ENCODE assay signal across 10 cellular contexts in the genomic region with DNA sequence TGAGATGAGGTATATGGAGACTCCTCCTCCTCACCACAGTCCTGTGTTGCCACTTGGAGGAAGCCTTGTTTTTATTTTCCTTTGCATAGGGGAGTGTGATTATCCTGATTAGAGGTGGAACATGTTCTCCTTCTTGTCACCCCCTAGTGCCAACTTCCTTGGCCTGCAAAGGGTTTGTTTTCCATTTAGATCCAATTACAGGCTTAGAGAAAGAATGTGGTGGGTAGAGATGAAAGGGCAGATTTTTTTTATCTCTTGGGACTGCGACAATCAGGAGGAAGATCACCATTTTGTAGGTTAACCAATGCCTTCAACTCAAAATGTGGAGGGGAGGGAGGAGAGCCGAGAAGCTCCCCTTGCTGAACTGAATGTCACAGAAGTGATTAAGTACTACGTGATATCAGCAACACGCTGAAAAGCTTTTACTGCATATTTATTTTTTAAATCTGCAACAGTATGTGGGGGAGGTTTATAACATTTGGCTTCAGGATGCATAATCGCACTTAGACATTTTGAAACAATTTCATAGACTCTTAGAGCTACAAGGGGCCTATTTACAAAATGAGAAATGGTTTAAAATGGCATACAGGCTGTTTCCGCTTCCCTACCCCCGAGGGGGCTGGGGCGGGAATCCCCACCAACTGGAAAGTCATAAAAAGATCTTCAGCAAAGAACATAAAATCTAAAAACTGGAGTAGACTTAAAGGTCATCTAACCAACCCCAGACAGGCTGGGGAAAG. TPM values are rescaled to one million over a fixed set of nuclear protein-coding genes. Genes with fewer than 3 reads are reported as not detected.
DNase-seq lines count a peak whose midpoint lies in the region; ATAC-seq and TF ChIP-seq lines count a peak whose summit lies in the region.
"Had no signal": no experiment of that assay in that cellular context is flagged by ENCODE, and none has a peak within 500 bp of the region (broad histone marks: within the 10 kb centered on the region; RNA-seq: fewer than 3 reads in every experiment).

No MANE protein-coding gene starts in this region.

- ATAC-seq in activated CD8-positive, alpha-beta T cell treated with anti-CD3 and anti-CD28 coated beads for 36 hours: peak; percentile 11
- no peak for ATAC-seq in activated CD8-positive, alpha-beta T cell treated with anti-CD3 and anti-CD28 coated beads, Interleukin-2, amount 10 ng/mL, durations not matched to agents 7 days and 5 days
- ATAC-seq in stimulated activated naive CD8-positive, alpha-beta T cell treated with anti-CD3 and anti-CD28 coated beads, Interleukin-15, amount 100 ng/mL, for 72 hours: no peak
- no peak for ATAC-seq in GM21367 (IDR thresholded peaks at IDR 0.05; ENCODE audit: unreplicated experiment)
- no peak for ATAC-seq in HG02852 (IDR thresholded peaks at IDR 0.05; ENCODE audit: unreplicated experiment)
- ATAC-seq: T-cell had no signal

- H3K36me3 Mint-ChIP-seq in activated CD8-positive, alpha-beta T cell treated with anti-CD3 and anti-CD28 coated beads for 36 hours (ENCODE audit: low read depth): no peaks in the 10 kb centered on the region
- H3K36me3 Mint-ChIP-seq in activated CD8-positive, alpha-beta T cell treated with anti-CD3 and anti-CD28 coated beads, Interleukin-2, amount 10 ng/mL, durations not matched to agents 7 days and 5 days (ENCODE audit: low read depth): no peaks in the 10 kb centered on the region
- H3K36me3 Mint-ChIP-seq: T-cell had no signal

- intact Hi-C loops in activated CD8-positive, alpha-beta T cell treated with anti-CD3 and anti-CD28 coated beads for 36 hours (cut with micrococcal nuclease): no loop called here

- H3K27ac Mint-ChIP-seq in activated CD8-positive, alpha-beta T cell treated with anti-CD3 and anti-CD28 coated beads for 36 hours: peak overlapping the region; percentile 68
- H3K27ac Mint-ChIP-seq in activated CD8-positive, alpha-beta T cell treated with anti-CD3 and anti-CD28 coated beads, Interleukin-2, amount 10 ng/mL, durations not matched to agents 7 days and 5 days: no peak overlapping the region
- H3K27ac Mint-ChIP-seq in stimulated activated naive CD8-positive, alpha-beta T cell treated with anti-CD3 and anti-CD28 coated beads, Interleukin-15, amount 100 ng/mL, for 72 hours: peak overlapping the region in 1 of 2 donors; percentile 40

- POLR2A ChIA-PET in activated CD8-positive, alpha-beta T cell treated with anti-CD3 and anti-CD28 coated beads for 36 hours (lab: Charles Lee): no interaction called here
- POLR2A ChIA-PET in activated CD8-positive, alpha-beta T cell treated with anti-CD3 and anti-CD28 coated beads, Interleukin-2, amount 10 ng/mL, durations not matched to agents 7 days and 5 days (lab: Charles Lee): no interaction called here

- no peak for TF ChIP-seq CTCF in activated CD8-positive, alpha-beta T cell treated with anti-CD3 and anti-CD28 coated beads for 36 hours (IDR thresholded peaks at IDR 0.05)
- TF ChIP-seq CTCF in fibroblast of the aortic adventitia (IDR thresholded peaks at IDR 0.05; ENCODE audit: insufficient read depth, low read length): no peak

- H3K9me3 Mint-ChIP-seq in activated CD8-positive, alpha-beta T cell treated with anti-CD3 and anti-CD28 coated beads for 36 hours: no peaks in the 10 kb centered on the region
- H3K9me3 Mint-ChIP-seq in activated CD8-positive, alpha-beta T cell treated with anti-CD3 and anti-CD28 coated beads, Interleukin-2, amount 10 ng/mL, durations not matched to agents 7 days and 5 days (ENCODE audit: insufficient read depth): no peaks in the 10 kb centered on the region
- no peaks in the 10 kb centered on the region for H3K9me3 Mint-ChIP-seq in stimulated activated naive CD8-positive, alpha-beta T cell treated with anti-CD3 and anti-CD28 coated beads, Interleukin-15, amount 100 ng/mL, for 72 hours
- H3K9me3 Mint-ChIP-seq: T-cell had no signal

- peak; percentile 50 for DNase-seq in activated CD8-positive, alpha-beta T cell treated with anti-CD3 and anti-CD28 coated beads for 36 hours
- no peak for DNase-seq in activated CD8-positive, alpha-beta T cell treated with anti-CD3 and anti-CD28 coated beads, Interleukin-2, amount 10 ng/mL, durations not matched to agents 7 days and 5 days
- peak; percentile 7 for DNase-seq in NCI-H82 treated with DMSO at 0.1 percent for 48 hours (lab: John Stamatoyannopoulos, UW; ENCODE audit: unreplicated experiment)
- DNase-seq in fibroblast of the aortic adventitia (ENCODE audit: low read depth): no peak
- DNase-seq in stimulated activated naive CD8-positive, alpha-beta T cell treated with anti-CD3 and anti-CD28 coated beads, Interleukin-15, amount 100 ng/mL, for 72 hours: peak in 1 of 2 donors; percentile 14
- DNase-seq in NCI-H2227 treated with DMSO at 0.1 percent for 48 hours (lab: John Stamatoyannopoulos, UW): no peak
- DNase-seq: EL, T-cell had no signal

- peak overlapping the region; percentile 62 for H3K4me3 ChIP-seq in fibroblast of the aortic adventitia (ENCODE audit: low read depth, low read length)

- CTCF ChIA-PET in activated CD8-positive, alpha-beta T cell treated with anti-CD3 and anti-CD28 coated beads for 36 hours (lab: Charles Lee): interaction anchor here (1.0 kb wide), 1 partner anchor 120 kb away, joined by 3 read pairs; no protein-coding TSS in a partner anchor
- CTCF ChIA-PET in activated CD8-positive, alpha-beta T cell treated with anti-CD3 and anti-CD28 coated beads, Interleukin-2, amount 10 ng/mL, durations not matched to agents 7 days and 5 days (lab: Charles Lee): no interaction called here

- no peak overlapping the region for H3K4me3 Mint-ChIP-seq in activated CD8-positive, alpha-beta T cell treated with anti-CD3 and anti-CD28 coated beads for 36 hours
- no peak overlapping the region for H3K4me3 Mint-ChIP-seq in activated CD8-positive, alpha-beta T cell treated with anti-CD3 and anti-CD28 coated beads, Interleukin-2, amount 10 ng/mL, durations not matched to agents 7 days and 5 days
- H3K4me3 Mint-ChIP-seq in stimulated activated naive CD8-positive, alpha-beta T cell treated with anti-CD3 and anti-CD28 coated beads, Interleukin-15, amount 100 ng/mL, for 72 hours: peak overlapping the region; percentile 29 to 35

- peaks cover 14% of the 10 kb centered on the region for H3K27me3 Mint-ChIP-seq in activated CD8-positive, alpha-beta T cell treated with anti-CD3 and anti-CD28 coated beads for 36 hours
- H3K27me3 Mint-ChIP-seq in activated CD8-positive, alpha-beta T cell treated with anti-CD3 and anti-CD28 coated beads, Interleukin-2, amount 10 ng/mL, durations not matched to agents 7 days and 5 days (ENCODE audit: low read depth): peaks cover 22% of the 10 kb centered on the region
- peaks cover 26% of the 10 kb centered on the region for H3K27me3 Mint-ChIP-seq in stimulated activated naive CD8-positive, alpha-beta T cell treated with anti-CD3 and anti-CD28 coated beads, Interleukin-15, amount 100 ng/mL, for 72 hours

- peaks cover 10% of the 10 kb centered on the region for H3K4me1 Mint-ChIP-seq in activated CD8-positive, alpha-beta T cell treated with anti-CD3 and anti-CD28 coated beads for 36 hours (ENCODE audit: low read depth)
- H3K4me1 Mint-ChIP-seq in activated CD8-positive, alpha-beta T cell treated with anti-CD3 and anti-CD28 coated beads, Interleukin-2, amount 10 ng/mL, durations not matched to agents 7 days and 5 days (ENCODE audit: low read depth): peaks cover 9% of the 10 kb centered on the region
- H3K4me1 Mint-ChIP-seq in stimulated activated naive CD8-positive, alpha-beta T cell treated with anti-CD3 and anti-CD28 coated beads, Interleukin-15, amount 100 ng/mL, for 72 hours: peaks cover 21% of the 10 kb centered on the region

RNA-seq across cellular contexts. Expression of gene LMCD1, which starts 2.4 kb away (rescaled TPM):
- 1 to 10 TPM; 2.1 to 2.2 TPM for total RNA-seq in activated CD8-positive, alpha-beta T cell treated with anti-CD3 and anti-CD28 coated beads for 36 hours
- 1 to 10 TPM in 1 of 2 experiments, under 1 TPM in 1; 0.53 to 1.2 TPM for total RNA-seq in activated CD8-positive, alpha-beta T cell treated with anti-CD3 and anti-CD28 coated beads, Interleukin-2, amount 10 ng/mL, durations not matched to agents 7 days and 5 days
- total RNA-seq in fibroblast of the aortic adventitia (ENCODE audit: low replicate concordance): 22.4 and 30.3 TPM in 2 replicates

Comparison
In these comparisons a context has a peak if more than half of its experiments do, and no peak if none do; other contexts are left out.
1. DNase-seq: peak in activated CD8-positive, alpha-beta T cell treated with anti-CD3 and anti-CD28 coated beads for 36 hours (single experiment) and NCI-H82 treated with DMSO at 0.1 percent for 48 hours (single experiment); none in activated CD8-positive, alpha-beta T cell treated with anti-CD3 and anti-CD28 coated beads, Interleukin-2, amount 10 ng/mL, durations not matched to agents 7 days and 5 days (single experiment), fibroblast of the aortic adventitia (single experiment) and NCI-H2227 treated with DMSO at 0.1 percent for 48 hours (single experiment).
2. H3K4me3 Mint-ChIP-seq: peak in stimulated activated naive CD8-positive, alpha-beta T cell treated with anti-CD3 and anti-CD28 coated beads, Interleukin-15, amount 100 ng/mL, for 72 hours (2 of 2); none in activated CD8-positive, alpha-beta T cell treated with anti-CD3 and anti-CD28 coated beads for 36 hours (single experiment) and activated CD8-positive, alpha-beta T cell treated with anti-CD3 and anti-CD28 coated beads, Interleukin-2, amount 10 ng/mL, durations not matched to agents 7 days and 5 days (single experiment).